ENCODE assay signal across 16 cellular contexts in the genomic region with DNA sequence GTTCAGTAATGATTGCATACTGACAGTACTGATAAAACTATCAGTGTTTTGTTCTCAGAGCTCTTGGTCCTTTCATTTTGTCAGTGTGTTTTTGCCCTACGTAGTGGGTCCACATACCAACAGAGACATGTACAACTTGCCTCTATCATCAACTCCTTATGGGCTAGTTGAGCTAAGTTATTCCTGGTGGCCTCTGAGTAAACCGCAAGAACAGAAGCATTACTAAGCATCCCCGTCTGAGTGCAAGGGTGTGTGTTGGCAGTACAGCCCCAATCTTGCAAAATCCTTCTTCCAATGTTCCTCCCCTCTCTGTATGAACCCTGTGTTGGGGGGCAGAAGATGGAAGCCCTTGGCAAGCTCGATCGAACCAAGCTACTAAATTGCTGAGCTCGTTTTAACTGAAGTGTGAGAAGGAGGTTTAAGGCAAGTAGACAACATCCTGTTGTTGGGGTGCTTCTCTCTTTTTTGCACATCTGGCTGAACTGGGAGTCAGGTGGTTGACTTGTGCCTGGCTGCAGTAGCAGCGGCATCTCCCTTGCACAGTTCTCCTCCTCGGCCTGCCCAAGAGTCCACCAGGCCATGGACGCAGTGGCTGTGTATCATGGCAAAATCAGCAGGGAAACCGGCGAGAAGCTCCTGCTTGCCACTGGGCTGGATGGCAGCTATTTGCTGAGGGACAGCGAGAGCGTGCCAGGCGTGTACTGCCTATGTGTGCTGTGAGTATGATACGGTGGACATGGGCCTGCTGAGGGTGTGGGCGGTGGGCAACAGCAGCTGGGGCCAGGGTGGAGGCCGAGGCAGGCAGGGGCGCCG. TPM values are rescaled to one million over a fixed set of nuclear protein-coding genes. Genes with fewer than 3 reads are reported as not detected.
DNase-seq lines count a peak whose midpoint lies in the region; ATAC-seq and TF ChIP-seq lines count a peak whose summit lies in the region.
"Had no signal": no experiment of that assay in that cellular context is flagged by ENCODE, and none has a peak within 500 bp of the region (broad histone marks: within the 10 kb centered on the region; RNA-seq: fewer than 3 reads in every experiment).

A gene (plus strand): TSS at position 500 of the 813 bp plus-strand sequence. CDS start 80 bp downstream, at position 580.

- no peak within 1 kb of the TSS for H3K9ac ChIP-seq in mammary epithelial cell (ENCODE audit: insufficient read depth, low read length)

- H3K9me3 ChIP-seq in mammary epithelial cell (replicated peaks; ENCODE audit: insufficient read depth, low read length) (no peaks in the 10 kb centered on the region), breast epithelium (no peaks in the 10 kb centered on the region), thymus (ENCODE audit: control insufficient read depth) (no peaks in the 10 kb centered on the region)
- H3K9me3 ChIP-seq: psoas muscle, tibial nerve had no signal

- H2AFZ ChIP-seq in mammary epithelial cell (ENCODE audit: low read depth, low read length), result peak within 1 kb of the TSS; percentile 67

- H3K27ac ChIP-seq in mammary epithelial cell (ENCODE audit: insufficient read depth, low read depth, low read length) (peak within 1 kb of the TSS; percentile 29), breast epithelium (no peak within 1 kb of the TSS), epithelial cell of prostate (peak within 1 kb of the TSS; percentile 52), thymus (ENCODE audit: low read depth) (peak within 1 kb of the TSS; percentile 93)
- H3K27ac ChIP-seq: psoas muscle had no signal

- H4K20me1 ChIP-seq in mammary epithelial cell (ENCODE audit: insufficient read depth, low read length), result no peaks in the 10 kb centered on the region

- H3K4me3 ChIP-seq in mammary epithelial cell (replicated peaks in 1 of 3; ENCODE audit: insufficient read depth in 1 of 3, low read depth in 2 of 3, low read length in 3 of 3) (no peak within 1 kb of the TSS), breast epithelium (no peak within 1 kb of the TSS), thymus (ENCODE audit: low read length) (peak within 1 kb of the TSS; percentile 73)
- H3K4me3 ChIP-seq: psoas muscle had no signal

- H3K27me3 ChIP-seq in mammary epithelial cell (ENCODE audit: insufficient read depth, low read length), result no peaks in the 10 kb centered on the region
- H3K27me3 ChIP-seq in breast epithelium, result peaks cover 0 to 17% of the 10 kb centered on the region in 2 donors
- H3K27me3 ChIP-seq in thymus (ENCODE audit: control insufficient read depth, insufficient read depth), result no peaks in the 10 kb centered on the region
- H3K27me3 ChIP-seq: tibial nerve had no signal

- intact Hi-C loops in mammary epithelial cell (cut with micrococcal nuclease), result no loop called here
- intact Hi-C loops in breast epithelium (cut with DNase I; ENCODE audit: low total_unique reads), result no loop called here

- H3K36me3 ChIP-seq in mammary epithelial cell (ENCODE audit: insufficient read depth, low read length) (no peaks in the 10 kb centered on the region), breast epithelium (no peaks in the 10 kb centered on the region), thymus (ENCODE audit: control insufficient read depth, insufficient read depth) (no peaks in the 10 kb centered on the region)
- H3K36me3 ChIP-seq: tibial nerve had no signal

- H3K36me3 Mint-ChIP-seq in activated CD8-positive, alpha-beta T cell treated with anti-CD3 and anti-CD28 coated beads, Interleukin-2, amount 10 ng/mL, durations not matched to agents 7 days and 5 days (ENCODE audit: low read depth), result peaks cover 8% of the 10 kb centered on the region

- H3K79me2 ChIP-seq in mammary epithelial cell (ENCODE audit: insufficient read depth, low read length), result no peaks in the 10 kb centered on the region

- dilution Hi-C loops in mammary epithelial cell (cut with HindIII; ENCODE audit: low sequenced_read_pairs), result no loop called here

- no peak for TF ChIP-seq CTCF in mammary epithelial cell (conservative IDR thresholded peaks at IDR 0.05 in 1 of 2, IDR thresholded peaks at IDR 0.05 in 1 of 2; ENCODE audit: extremely low read depth in 1 of 2, insufficient read depth in 1 of 2, low read depth in 1 of 2, low read length in 2 of 2)
- no peak for TF ChIP-seq CTCF in breast epithelium (IDR thresholded peaks at IDR 0.05)

- peak within 1 kb of the TSS; percentile 96 for H3K27ac Mint-ChIP-seq in activated CD8-positive, alpha-beta T cell treated with anti-CD3 and anti-CD28 coated beads, Interleukin-2, amount 10 ng/mL, durations not matched to agents 7 days and 5 days
- H3K27ac Mint-ChIP-seq: endodermal cell had no signal

- peaks cover 48% of the 10 kb centered on the region for H3K4me1 Mint-ChIP-seq in activated CD8-positive, alpha-beta T cell treated with anti-CD3 and anti-CD28 coated beads, Interleukin-2, amount 10 ng/mL, durations not matched to agents 7 days and 5 days (ENCODE audit: low read depth)

- H3K4me3 Mint-ChIP-seq in activated CD8-positive, alpha-beta T cell treated with anti-CD3 and anti-CD28 coated beads, Interleukin-2, amount 10 ng/mL, durations not matched to agents 7 days and 5 days, result peak within 1 kb of the TSS; percentile 81
- H3K4me3 Mint-ChIP-seq: endodermal cell had no signal

- in situ Hi-C loops in mammary epithelial cell (cut with MboI; ENCODE audit: low sequenced_read_pairs in 2 of 2), result no loop called here

- CTCF ChIA-PET in mammary epithelial cell (lab: Charles Lee; ENCODE audit: low non-redundant PET), result no interaction called here
- CTCF ChIA-PET in activated CD8-positive, alpha-beta T cell treated with anti-CD3 and anti-CD28 coated beads, Interleukin-2, amount 10 ng/mL, durations not matched to agents 7 days and 5 days (lab: Charles Lee), result interaction anchor here (0.8 to 1.8 kb wide), 8 partner anchors 8 to 137 kb away, joined by 3 to 5 read pairs (median 4); no protein-coding TSS in a partner anchor

- no peak for TF ChIP-seq POLR2A in breast epithelium (IDR thresholded peaks at IDR 0.05)

- POLR2A ChIA-PET in activated CD8-positive, alpha-beta T cell treated with anti-CD3 and anti-CD28 coated beads, Interleukin-2, amount 10 ng/mL, durations not matched to agents 7 days and 5 days (lab: Charles Lee), result interaction anchor here (0.6 to 4.0 kb wide), 17 partner anchors 8 to 384 kb away, joined by 3 to 22 read pairs (median 3); no protein-coding TSS in a partner anchor

- DNase-seq in mammary epithelial cell (no peak), breast epithelium (ENCODE audit: low spot score in 2 of 2) (no peak), epithelial cell of prostate (ENCODE audit: low read depth, low spot score) (no peak), NCI-H128 (lab: John Stamatoyannopoulos, UW; ENCODE audit: unreplicated experiment) (no peak), NCI-H2107 (lab: John Stamatoyannopoulos, UW) (no peak)
- peak; percentile 54 for DNase-seq in activated CD8-positive, alpha-beta T cell treated with anti-CD3 and anti-CD28 coated beads, Interleukin-2, amount 10 ng/mL, durations not matched to agents 7 days and 5 days
- DNase-seq: aorta, DMS 273 treated with DMSO at 0.1 percent for 48 hours, endodermal cell, hippocampal formation, mesendoderm, NCI-H2227 treated with DMSO at 0.1 percent for 48 hours, psoas muscle had no signal

- peak within 1 kb of the TSS; percentile 23 for H3K4me2 ChIP-seq in mammary epithelial cell (ENCODE audit: insufficient read depth, low read depth, low read length)

- ATAC-seq in activated CD8-positive, alpha-beta T cell treated with anti-CD3 and anti-CD28 coated beads, Interleukin-2, amount 10 ng/mL, durations not matched to agents 7 days and 5 days, result peak; percentile 52
- no peak for ATAC-seq in HG02870 (IDR thresholded peaks at IDR 0.05; ENCODE audit: unreplicated experiment)
- ATAC-seq: psoas muscle had no signal

- H3K4me1 ChIP-seq in mammary epithelial cell (ENCODE audit: insufficient read depth, low read length) (peaks cover 14% of the 10 kb centered on the region), breast epithelium (no peaks in the 10 kb centered on the region), thymus (ENCODE audit: control insufficient read depth, insufficient read depth, low read length) (peaks cover 10% of the 10 kb centered on the region)
- H3K4me1 ChIP-seq: psoas muscle, tibial nerve had no signal

- H3K9me3 Mint-ChIP-seq in activated CD8-positive, alpha-beta T cell treated with anti-CD3 and anti-CD28 coated beads, Interleukin-2, amount 10 ng/mL, durations not matched to agents 7 days and 5 days (ENCODE audit: insufficient read depth), result no peaks in the 10 kb centered on the region
- H3K9me3 Mint-ChIP-seq: endodermal cell had no signal

- no peaks in the 10 kb centered on the region for H3K27me3 Mint-ChIP-seq in activated CD8-positive, alpha-beta T cell treated with anti-CD3 and anti-CD28 coated beads, Interleukin-2, amount 10 ng/mL, durations not matched to agents 7 days and 5 days (ENCODE audit: low read depth)

- no TSS peak for BruUV-seq in mammary epithelial cell (replicated peaks; lab: Mats Ljungman, UMichigan)

- whole genome bisulfite sequencing in mammary epithelial cell (ENCODE audit: low coverage, missing lambda C conversion rate), result 84% methylated on average over 10 of the region's 19 CpGs
- 19% methylated on average over 19 of the region's 19 CpGs for WGBS in thymus

RNA-seq across cellular contexts. Expression of the gene that starts here (rescaled TPM):
- total RNA-seq in mammary epithelial cell (not detected), breast epithelium (1 to 10 TPM in 1 of 3 donors, under 1 TPM in 2; 0.64 to 2.0 (median 0.88) TPM)
- polyA plus RNA-seq in mammary epithelial cell (0.03 TPM), thymus (81.1 TPM)
- polyA minus RNA-seq in mammary epithelial cell, result not detected
- 10 to 100 TPM; 42.0 to 42.1 TPM for total RNA-seq in activated CD8-positive, alpha-beta T cell treated with anti-CD3 and anti-CD28 coated beads, Interleukin-2, amount 10 ng/mL, durations not matched to agents 7 days and 5 days
- total RNA-seq: endodermal cell had no signal

Comparison
In these comparisons a context has a peak if more than half of its experiments do, and no peak if none do; other contexts are left out.
1. RNA of the gene that starts here (total RNA-seq): 42.0 to 42.1 TPM in activated CD8-positive, alpha-beta T cell treated with anti-CD3 and anti-CD28 coated beads, Interleukin-2, amount 10 ng/mL, durations not matched to agents 7 days and 5 days; 0.64 to 2.0 TPM in breast epithelium and not detected in mammary epithelial cell; every median in the first group is over 10 times any median in the second.
2. RNA of the gene that starts here (polyA plus RNA-seq): 81.1 TPM in thymus (single experiment); 0.03 TPM in mammary epithelial cell (single experiment); every median in the first group is over 10 times any median in the second.
3. H3K27ac ChIP-seq: peak in mammary epithelial cell (single experiment), epithelial cell of prostate (single experiment) and thymus (single experiment); none in breast epithelium (0 of 2).